8 cellular contexts compared by ENCODE assay signal in the genomic region with DNA sequence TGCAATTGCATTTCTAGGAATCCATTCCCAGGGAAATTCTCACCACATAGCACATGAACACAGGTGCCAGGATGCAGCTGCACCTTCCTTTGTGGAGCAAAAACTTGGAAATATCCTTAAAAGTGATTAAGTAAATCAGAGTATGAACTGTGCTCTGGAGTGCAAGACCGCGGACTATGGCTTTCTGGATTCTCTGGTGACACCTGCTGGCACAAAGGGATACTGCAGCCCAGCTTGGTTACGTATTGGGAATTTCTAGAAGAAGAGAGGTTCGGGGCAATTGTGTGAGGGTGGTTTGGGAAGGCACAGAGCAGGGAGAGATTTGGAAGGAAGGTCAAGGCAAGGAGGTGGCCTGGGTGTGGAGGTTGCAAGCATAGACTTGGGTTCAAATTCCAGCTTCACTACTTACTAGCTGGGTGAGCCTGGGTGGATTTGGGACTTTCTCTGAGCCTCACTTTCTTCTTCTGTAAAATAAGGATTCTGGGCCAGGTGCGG. TPM values are rescaled to one million over a fixed set of nuclear protein-coding genes. Genes with fewer than 3 reads are reported as not detected.
DNase-seq lines count a peak whose midpoint lies in the region; ATAC-seq and TF ChIP-seq lines count a peak whose summit lies in the region.

No MANE protein-coding gene starts in this region.

- peak; percentile 19 for ATAC-seq in Right ventricle myocardium superior (ENCODE audit: poor library complexity)
- ATAC-seq in Right ventricle myocardium inferior = no peak
- peak; percentile 27 for ATAC-seq in lung (ENCODE audit: insufficient read depth, low FRiP score)
- ATAC-seq in GM19324 (IDR thresholded peaks at IDR 0.05; ENCODE audit: low FRiP score, unreplicated experiment) = no peak

- TF ChIP-seq CTCF in colonic mucosa (IDR thresholded peaks at IDR 0.05) = peak; percentile 90
- TF ChIP-seq CTCF in lung (IDR thresholded peaks at IDR 0.05; ENCODE audit: control extremely low read depth, extremely low read depth) = peak; percentile 99

- H3K4me1 ChIP-seq in colonic mucosa (peaks cover 4% of the 10 kb centered on the region), lung (ENCODE audit: control insufficient read depth in 2 of 2, insufficient read depth in 2 of 2, low read length in 2 of 2) (peaks cover 0 to 5% of the 10 kb centered on the region in 2 donors)

- H3K9me3 ChIP-seq in colonic mucosa = no peaks in the 10 kb centered on the region
- H3K9me3 ChIP-seq in lung (ENCODE audit: control insufficient read depth in 2 of 2, insufficient read depth in 1 of 2, low read length in 1 of 2) = no peaks in the 10 kb centered on the region

- no peak overlapping the region for H3K27ac ChIP-seq in colonic mucosa
- no peak overlapping the region for H3K27ac ChIP-seq in lung (ENCODE audit: low read depth in 1 of 2, low read length in 1 of 2)

- no peaks in the 10 kb centered on the region for H3K27me3 ChIP-seq in colonic mucosa
- no peaks in the 10 kb centered on the region for H3K27me3 ChIP-seq in lung (ENCODE audit: control insufficient read depth, insufficient read depth)

- no peak overlapping the region for H3K4me3 ChIP-seq in colonic mucosa
- no peak overlapping the region for H3K4me3 ChIP-seq in lung

- no peak overlapping the region for H3K9ac ChIP-seq in colonic mucosa (ENCODE audit: low read depth in 2 of 2, low read length in 2 of 2)

- H3K36me3 ChIP-seq in colonic mucosa = no peaks in the 10 kb centered on the region
- no peaks in the 10 kb centered on the region for H3K36me3 ChIP-seq in lung (ENCODE audit: control insufficient read depth in 2 of 2, insufficient read depth in 2 of 2, low read length in 2 of 2)

- DNase-seq in Right ventricle myocardium superior (peak; percentile 87), Right ventricle myocardium inferior (ENCODE audit: missing footprints) (no peak), NCI-H446 treated with DMSO at 0.1 percent for 48 hours (lab: John Stamatoyannopoulos, UW) (peak; percentile 60), colonic mucosa (peak; percentile 91), lung (ENCODE audit: low spot score) (peak; percentile 77)
- peak; percentile 68 to 89 for DNase-seq in activated CD4-positive, alpha-beta T cell treated with anti-CD3 and anti-CD28 coated beads for 4 hours
- DNase-seq in stimulated activated CD8-positive, alpha-beta memory T cell treated with anti-CD3 and anti-CD28 coated beads, Interleukin-15, amount 100 ng/mL, for 1 hour (ENCODE audit: low read depth) = peak; percentile 80

- 22 to 24% methylated on average over 5 of the region's 5 CpGs for WGBS in lung, 2 donors

- intact Hi-C loops in Right ventricle myocardium superior (cut with DNase I) = loop anchor here (2.0 kb wide), 1 partner anchor 49 kb away; no protein-coding TSS in a partner anchor
- intact Hi-C loops in Right ventricle myocardium inferior (cut with DNase I) = loop anchor here (1.0 kb wide), 2 partner anchors 48 to 190 kb away; no protein-coding TSS in a partner anchor
- intact Hi-C loops in colonic mucosa (cut with DNase I) = no loop called here

RNA-seq across cellular contexts. Expression of gene PEDS1, which starts 15.9 kb away (rescaled TPM):
- total RNA-seq in Right ventricle myocardium superior (25.9 TPM), Right ventricle myocardium inferior (31.2 TPM), colonic mucosa (10 to 100 TPM; 23.1 to 29.1 TPM), lung (10 to 100 TPM; 21.9 to 34.8 TPM)
- 10 to 100 TPM; 34.0 to 43.4 TPM for polyA plus RNA-seq in lung

RNA-seq across cellular contexts. Expression of gene CEBPB, which starts 21.3 kb away (rescaled TPM):
- total RNA-seq in Right ventricle myocardium superior (57.3 TPM), Right ventricle myocardium inferior (62.4 TPM), colonic mucosa (10 to 100 TPM; 32.0 to 34.0 TPM), lung (100 to 1,000 TPM in 1 of 2 donors, 10 to 100 TPM in 1; 54.6 to 296 TPM)
- polyA plus RNA-seq in lung = 100 to 1,000 TPM in 1 of 2 donors, 10 to 100 TPM in 1; 53.2 to 194 TPM

RNA-seq across cellular contexts. Expression of gene UBE2V1, which starts 56.4 kb away (rescaled TPM):
- total RNA-seq in Right ventricle myocardium superior = 77.8 TPM
- total RNA-seq in Right ventricle myocardium inferior = 74.3 TPM
- total RNA-seq in colonic mucosa = 10 to 100 TPM; 77.1 to 83.5 TPM
- total RNA-seq in lung = 100 to 1,000 TPM in 1 of 2 donors, 10 to 100 TPM in 1; 65.1 to 103 TPM
- polyA plus RNA-seq in lung = 10 to 100 TPM; 56.4 to 73.3 TPM

Comparison
In these comparisons a context has a peak if more than half of its experiments do, and no peak if none do; other contexts are left out.
1. ATAC-seq: peak in Right ventricle myocardium superior (single experiment) and lung (single experiment); none in Right ventricle myocardium inferior (single experiment) and GM19324 (single experiment).